Comparison of ENCODE assay signal across 28 cellular contexts in genomic region chr1:178534137-178534868, GRCh38. TPM values are rescaled to one million over a fixed set of nuclear protein-coding genes. Genes with fewer than 3 reads are reported as not detected.
DNase-seq lines count a peak whose midpoint lies in the region; ATAC-seq, FAIRE-seq and TF ChIP-seq lines count a peak whose summit lies in the region.
"Had no signal": no experiment of that assay in that cellular context is flagged by ENCODE, and none has a peak within 500 bp of the region (broad histone marks: within the 10 kb centered on the region; RNA-seq: fewer than 3 reads in every experiment).

No MANE protein-coding gene starts in this region.

- H3K4me1 ChIP-seq in HepG2 (ENCODE audit: insufficient read depth, low read length) (peaks cover 67% of the 10 kb centered on the region), right lobe of liver (peaks cover 0 to 26% (median 12%) of the 10 kb centered on the region in 4 donors), KMS-11 (ENCODE audit: low read depth, poor library complexity, severe bottlenecking) (peaks cover 19% of the 10 kb centered on the region), neural progenitor cell (no peaks in the 10 kb centered on the region)

- H3K4me3 ChIP-seq in HepG2 (replicated peaks in 1 of 3; ENCODE audit: insufficient read depth in 1 of 3, low read depth in 2 of 3, low read length in 3 of 3): no peak overlapping the region
- H3K4me3 ChIP-seq in right lobe of liver: no peak overlapping the region
- H3K4me3 ChIP-seq in KMS-11 (IDR thresholded peaks at IDR 0.05; ENCODE audit: insufficient read depth, low read depth, low read length): no peak overlapping the region
- no peak overlapping the region for H3K4me3 ChIP-seq in neural progenitor cell
- H3K4me3 ChIP-seq: PC-9 had no signal

- no peak for TF ChIP-seq CTCF in HepG2 (CRISPR knock-in tag; IDR thresholded peaks at IDR 0.05)
- no peak for TF ChIP-seq CTCF in right lobe of liver (IDR thresholded peaks at IDR 0.05)
- TF ChIP-seq CTCF in KMS-11 (conservative IDR thresholded peaks at IDR 0.05; ENCODE audit: low read depth, low read length): no peak
- no peak for TF ChIP-seq CTCF in neural progenitor cell (IDR thresholded peaks at IDR 0.05)
- no peak for TF ChIP-seq CTCF in osteocyte (IDR thresholded peaks at IDR 0.05)

- no peak for TF ChIP-seq RAD21 in HepG2 (CRISPR knock-in tag; IDR thresholded peaks at IDR 0.05)

- H3F3A ChIP-seq in neural progenitor cell (ENCODE audit: low read depth): no peaks in the 10 kb centered on the region

- H3K4me1 Mint-ChIP-seq in neural progenitor cell: peaks cover 16% of the 10 kb centered on the region
- peaks cover 4 to 7% of the 10 kb centered on the region in 2 donors for H3K4me1 Mint-ChIP-seq in stimulated activated naive B cell treated with anti-CD40 and anti-IgM and Interleukin-4, amounts not matched to agents 10 μg/mL and 1 μg/mL and 100 μg/mL, for 72 hours
- peaks cover 46% of the 10 kb centered on the region for H3K4me1 Mint-ChIP-seq in osteocyte (ENCODE audit: unreplicated experiment)

- H3K79me2 ChIP-seq in HepG2 (ENCODE audit: insufficient read depth, low read length) (no peaks in the 10 kb centered on the region), KMS-11 (ENCODE audit: insufficient read depth, low read depth) (no peaks in the 10 kb centered on the region), neural progenitor cell (ENCODE audit: low read depth) (no peaks in the 10 kb centered on the region)

- H3K36me3 ChIP-seq in HepG2 (replicated peaks in 1 of 2; ENCODE audit: control insufficient read depth in 1 of 2, insufficient read depth in 2 of 2, low read length in 2 of 2) (no peaks in the 10 kb centered on the region), right lobe of liver (no peaks in the 10 kb centered on the region), KMS-11 (ENCODE audit: insufficient read depth) (no peaks in the 10 kb centered on the region), neural progenitor cell (no peaks in the 10 kb centered on the region)

- POLR2A ChIA-PET in HepG2 (lab: Yijun Ruan, JAX): no interaction called here

- H3K9me3 ChIP-seq in HepG2 (ENCODE audit: low read length): no peaks in the 10 kb centered on the region
- H3K9me3 ChIP-seq in right lobe of liver: no peaks in the 10 kb centered on the region
- H3K9me3 ChIP-seq in neural progenitor cell (ENCODE audit: low read depth): no peaks in the 10 kb centered on the region
- H3K9me3 ChIP-seq: Caco-2 had no signal

- TF ChIP-seq EP300 in HepG2 (IDR thresholded peaks at IDR 0.05; ENCODE audit: low read depth in 2 of 2, low read length in 2 of 2): no peak
- no peak for TF ChIP-seq EP300 in HepG2 (CRISPR knock-in tag; IDR thresholded peaks at IDR 0.05; ENCODE audit: borderline replicate concordance)

- H3K36me3 Mint-ChIP-seq in neural progenitor cell: no peaks in the 10 kb centered on the region
- no peaks in the 10 kb centered on the region for H3K36me3 Mint-ChIP-seq in stimulated activated naive B cell treated with anti-CD40 and anti-IgM and Interleukin-4, amounts not matched to agents 10 μg/mL and 1 μg/mL and 100 μg/mL, for 72 hours
- no peaks in the 10 kb centered on the region for H3K36me3 Mint-ChIP-seq in osteocyte (ENCODE audit: unreplicated experiment)
- H3K36me3 Mint-ChIP-seq: CD8-positive, alpha-beta T cell had no signal

- no peak overlapping the region for H3K4me3 Mint-ChIP-seq in neural progenitor cell
- H3K4me3 Mint-ChIP-seq in stimulated activated naive B cell treated with anti-CD40 and anti-IgM and Interleukin-4, amounts not matched to agents 10 μg/mL and 1 μg/mL and 100 μg/mL, for 72 hours: no peak overlapping the region
- no peak overlapping the region for H3K4me3 Mint-ChIP-seq in osteocyte (ENCODE audit: unreplicated experiment)
- H3K4me3 Mint-ChIP-seq: CD8-positive, alpha-beta T cell had no signal

- ATAC-seq in HepG2: no peak
- no peak for ATAC-seq in right lobe of liver
- no peak for ATAC-seq in stimulated activated naive B cell treated with anti-CD40 and anti-IgM and Interleukin-4, amounts not matched to agents 10 μg/mL and 1 μg/mL and 100 μg/mL, for 72 hours (replicated peaks)
- ATAC-seq: CD8-positive, alpha-beta T cell; HCT116 had no signal

- in situ Hi-C loops in HepG2 (cut with HindIII; ENCODE audit: extremely low pct_ligation_motif_present, low pct_unique_long_range_greater_than_20kb) (loop anchor here (5.0 kb wide), 3 partner anchors 218 to 468 kb away; no protein-coding TSS in a partner anchor), KBM-7 (cut with MboI; ENCODE audit: low pct_unique_long_range_greater_than_20kb, low sequenced_read_pairs) (loop anchor here (25.0 kb wide), 2 partner anchors 228 to 478 kb away; no protein-coding TSS in a partner anchor)

- H2AFZ ChIP-seq in HepG2 (ENCODE audit: low read length) (no peak overlapping the region), KMS-11 (ENCODE audit: low read depth) (no peak overlapping the region), neural progenitor cell (replicated peaks) (peak overlapping the region; percentile 57)
- H2AFZ ChIP-seq: PC-9 had no signal

- H3K27ac Mint-ChIP-seq in neural progenitor cell (no peak overlapping the region), osteocyte (ENCODE audit: unreplicated experiment) (no peak overlapping the region)
- no peak overlapping the region for H3K27ac Mint-ChIP-seq in stimulated activated naive B cell treated with anti-CD40 and anti-IgM and Interleukin-4, amounts not matched to agents 10 μg/mL and 1 μg/mL and 100 μg/mL, for 72 hours
- H3K27ac Mint-ChIP-seq: CD8-positive, alpha-beta T cell had no signal

- H4K20me1 ChIP-seq in HepG2 (ENCODE audit: insufficient read depth, low read length) (no peaks in the 10 kb centered on the region), KMS-11 (ENCODE audit: insufficient read depth) (no peaks in the 10 kb centered on the region), neural progenitor cell (ENCODE audit: low read depth) (no peaks in the 10 kb centered on the region)

- H3K4me2 ChIP-seq in HepG2 (ENCODE audit: low read depth, low read length): peak overlapping the region; percentile 15; the same call in 1 of the 2 replicates
- H3K4me2 ChIP-seq in KMS-11: peak overlapping the region; percentile 27; the same call in 1 of the 2 replicates
- no peak overlapping the region for H3K4me2 ChIP-seq in neural progenitor cell
- H3K4me2 ChIP-seq: PC-9 had no signal

- DNase-seq in HepG2 (ENCODE audit: low spot score) (no peak), right lobe of liver (no peak), neural progenitor cell (ENCODE audit: low spot score) (no peak), KBM-7 (no peak), osteocyte (ENCODE audit: extremely low spot score, unreplicated experiment) (no peak)
- no peak for DNase-seq in stimulated activated naive B cell treated with anti-CD40 and anti-IgM and Interleukin-4, amounts not matched to agents 10 μg/mL and 1 μg/mL and 100 μg/mL, for 72 hours
- DNase-seq: C1 segment of cervical spinal cord; Caco-2; CD8-positive, alpha-beta T cell; DMS79 treated with DMSO at 0.1 percent for 48 hours; Kasumi-1; NCI-H1092 treated with DMSO at 0.1 percent for 48 hours; NCI-H1436 treated with DMSO at 0.1 percent for 48 hours; NCI-H187 treated with DMSO at 0.1 percent for 48 hours; NCI-H2107; NCI-H524; NCI-H774; PC-9; Right ventricle myocardium superior had no signal

- H3K9me3 Mint-ChIP-seq in neural progenitor cell (no peaks in the 10 kb centered on the region), osteocyte (ENCODE audit: unreplicated experiment) (no peaks in the 10 kb centered on the region)
- no peaks in the 10 kb centered on the region for H3K9me3 Mint-ChIP-seq in stimulated activated naive B cell treated with anti-CD40 and anti-IgM and Interleukin-4, amounts not matched to agents 10 μg/mL and 1 μg/mL and 100 μg/mL, for 72 hours
- H3K9me3 Mint-ChIP-seq: CD8-positive, alpha-beta T cell had no signal

- H3K27me3 Mint-ChIP-seq in neural progenitor cell (ENCODE audit: insufficient read depth, low read depth): peaks cover 4% of the 10 kb centered on the region
- H3K27me3 Mint-ChIP-seq in stimulated activated naive B cell treated with anti-CD40 and anti-IgM and Interleukin-4, amounts not matched to agents 10 μg/mL and 1 μg/mL and 100 μg/mL, for 72 hours: peaks cover 0 to 8% of the 10 kb centered on the region in 2 donors
- H3K27me3 Mint-ChIP-seq in osteocyte (ENCODE audit: unreplicated experiment): no peaks in the 10 kb centered on the region

- CTCF ChIA-PET in HepG2 (lab: Yijun Ruan, JAX; ENCODE audit: low intra/inter-chr PET ratio, low total read pairs): interaction anchor here (2.7 to 3.4 kb wide), 2 partner anchors 219 to 468 kb away, joined by 13 to 15 read pairs; no protein-coding TSS in a partner anchor

- intact Hi-C loops in HepG2 (cut with micrococcal nuclease; ENCODE audit: unreplicated experiment) (loop anchor here (10.0 kb wide), 1 partner anchor 250 kb away; no protein-coding TSS in a partner anchor), right lobe of liver (cut with DNase I) (no loop called here)

- 28% methylated on average over 4 of the region's 9 CpGs for WGBS in HepG2 (ENCODE audit: low lambda C conversion rate)
- WGBS in right lobe of liver (ENCODE audit: insufficient coverage, low coverage, low lambda C conversion rate, missing lambda C conversion rate): 90% methylated on average over 5 of the region's 9 CpGs

- 0 out of 5 replicates have a peak, but pooled peaks cover 0 to 6% of the 10 kb centered on the region in 2 experiments for H3K27me3 ChIP-seq in HepG2 (ENCODE audit: control insufficient read depth in 1 of 2, insufficient read depth in 2 of 2, low read length in 2 of 2)
- H3K27me3 ChIP-seq in right lobe of liver: no peaks in the 10 kb centered on the region
- H3K27me3 ChIP-seq in KMS-11 (ENCODE audit: insufficient read depth, low read depth): no peaks in the 10 kb centered on the region
- no peaks in the 10 kb centered on the region for H3K27me3 ChIP-seq in neural progenitor cell

- TF ChIP-seq POLR2A in HepG2 (IDR thresholded peaks at IDR 0.05; ENCODE audit: insufficient read depth in 1 of 2, low read depth in 2 of 2, low read length in 2 of 2) (no peak), right lobe of liver (IDR thresholded peaks at IDR 0.05) (no peak)

- no peak for FAIRE-seq in HepG2 (lab: Jason Lieb, UNC)
- FAIRE-seq: GM12892, GM19239 had no signal

- BruUV-seq in HepG2 (replicated peaks; lab: Mats Ljungman, UMichigan): no TSS peak

- H3K9ac ChIP-seq in HepG2 (ENCODE audit: insufficient read depth, low read depth, low read length) (no peak overlapping the region), KMS-11 (no peak overlapping the region), neural progenitor cell (no peak overlapping the region)

- H3K27ac ChIP-seq in HepG2 (ENCODE audit: extremely low read length, insufficient read depth, low read length): no peak overlapping the region
- no peak overlapping the region for H3K27ac ChIP-seq in right lobe of liver
- no peak overlapping the region for H3K27ac ChIP-seq in KMS-11
- no peak overlapping the region for H3K27ac ChIP-seq in neural progenitor cell
- H3K27ac ChIP-seq: PC-9 had no signal

RNA-seq across cellular contexts. Expression of gene TEX35, which starts 21.4 kb away (rescaled TPM):
- total RNA-seq in HepG2 (2016; rRNA removed; fragmentation: Illumina TruSeq; extraction: Trizol): not detected in 2 replicates
- total RNA-seq in HepG2 (2016; cell fraction: cytosol; rRNA removed; fragmentation: Illumina TruSeq; extraction: Trizol; ENCODE audit: low read depth): not detected in 2 replicates
- not detected in 2 replicates for total RNA-seq in HepG2 (2016; cell fraction: insoluble cytoplasmic fraction; rRNA removed; fragmentation: Illumina TruSeq; extraction: Trizol)
- total RNA-seq in HepG2 (2016; cell fraction: membrane; rRNA removed; fragmentation: Illumina TruSeq; extraction: Trizol): not detected in 2 replicates
- not detected in 2 replicates for total RNA-seq in HepG2 (2016; cell fraction: nucleus; rRNA removed; fragmentation: Illumina TruSeq; extraction: Trizol)
- not detected in 2 replicates for polyA plus RNA-seq in HepG2 (2011; rRNA removed)
- 0.05 TPM in 1 of 2 replicates, not detected in the other for polyA plus RNA-seq in HepG2 (2011; cell fraction: cytosol; rRNA removed)
- not detected in 2 replicates for polyA plus RNA-seq in HepG2 (2011; cell fraction: nucleus; rRNA removed)
- polyA plus RNA-seq in HepG2 (2012): not detected in 2 replicates
- polyA plus RNA-seq in HepG2 (2016; cell fraction: cytosol; fragmentation: Illumina TruSeq; extraction: Trizol; ENCODE audit: low read depth): not detected in 2 replicates
- polyA plus RNA-seq in HepG2 (2016; cell fraction: insoluble cytoplasmic fraction; fragmentation: Illumina TruSeq; extraction: Trizol; ENCODE audit: low read depth): not detected in 2 replicates
- polyA plus RNA-seq in HepG2 (2016; cell fraction: membrane; fragmentation: Illumina TruSeq; extraction: Trizol; ENCODE audit: low read depth): not detected in 2 replicates
- polyA plus RNA-seq in HepG2 (2016; cell fraction: nucleus; fragmentation: Illumina TruSeq; extraction: Trizol; ENCODE audit: insufficient read depth, low read depth): not detected in 2 replicates
- not detected in 2 replicates for polyA minus RNA-seq in HepG2 (2011; rRNA and poly(A)+ RNA removed; ENCODE audit: low replicate concordance)
- polyA minus RNA-seq in HepG2 (2011; cell fraction: cytosol; rRNA and poly(A)+ RNA removed): not detected in 2 replicates
- polyA minus RNA-seq in HepG2 (2011; cell fraction: nucleus; rRNA and poly(A)+ RNA removed): not detected in 2 replicates
- total RNA-seq in right lobe of liver: not detected
- not detected in 2 replicates for total RNA-seq in neural progenitor cell (ENCODE audit: low replicate concordance)
- not detected in 2 replicates for total RNA-seq in osteocyte
- total RNA-seq: A673; Caco-2; CD8-positive, alpha-beta T cell; H4; M059J; PC-9; RPMI7951; SK-MEL-5 had no signal

RNA-seq across cellular contexts. Expression of gene CLEC20A, which starts 37.5 kb away (rescaled TPM):
- not detected in 2 replicates for total RNA-seq in HepG2 (2016; rRNA removed; fragmentation: Illumina TruSeq; extraction: Trizol)
- not detected in 2 replicates for total RNA-seq in HepG2 (2016; cell fraction: cytosol; rRNA removed; fragmentation: Illumina TruSeq; extraction: Trizol; ENCODE audit: low read depth)
- total RNA-seq in HepG2 (2016; cell fraction: insoluble cytoplasmic fraction; rRNA removed; fragmentation: Illumina TruSeq; extraction: Trizol): not detected in 2 replicates
- total RNA-seq in HepG2 (2016; cell fraction: membrane; rRNA removed; fragmentation: Illumina TruSeq; extraction: Trizol): not detected in 2 replicates
- total RNA-seq in HepG2 (2016; cell fraction: nucleus; rRNA removed; fragmentation: Illumina TruSeq; extraction: Trizol): not detected in 2 replicates
- not detected in 2 replicates for polyA plus RNA-seq in HepG2 (2011; rRNA removed)
- not detected in 2 replicates for polyA plus RNA-seq in HepG2 (2011; cell fraction: cytosol; rRNA removed)
- polyA plus RNA-seq in HepG2 (2011; cell fraction: nucleus; rRNA removed): not detected in 2 replicates
- not detected in 2 replicates for polyA plus RNA-seq in HepG2 (2012)
- not detected in 2 replicates for polyA plus RNA-seq in HepG2 (2016; cell fraction: cytosol; fragmentation: Illumina TruSeq; extraction: Trizol; ENCODE audit: low read depth)
- polyA plus RNA-seq in HepG2 (2016; cell fraction: insoluble cytoplasmic fraction; fragmentation: Illumina TruSeq; extraction: Trizol; ENCODE audit: low read depth): not detected in 2 replicates
- polyA plus RNA-seq in HepG2 (2016; cell fraction: membrane; fragmentation: Illumina TruSeq; extraction: Trizol; ENCODE audit: low read depth): not detected in 2 replicates
- not detected in 2 replicates for polyA plus RNA-seq in HepG2 (2016; cell fraction: nucleus; fragmentation: Illumina TruSeq; extraction: Trizol; ENCODE audit: insufficient read depth, low read depth)
- not detected in 2 replicates for polyA minus RNA-seq in HepG2 (2011; rRNA and poly(A)+ RNA removed; ENCODE audit: low replicate concordance)
- not detected in 2 replicates for polyA minus RNA-seq in HepG2 (2011; cell fraction: cytosol; rRNA and poly(A)+ RNA removed)
- polyA minus RNA-seq in HepG2 (2011; cell fraction: nucleus; rRNA and poly(A)+ RNA removed): not detected in 2 replicates
- not detected for total RNA-seq in right lobe of liver
- not detected in 2 replicates for total RNA-seq in neural progenitor cell (ENCODE audit: low replicate concordance)
- total RNA-seq in osteocyte: not detected in 2 replicates
- total RNA-seq: A673; Caco-2; CD8-positive, alpha-beta T cell; H4; M059J; PC-9; Right ventricle myocardium superior; RPMI7951; SK-MEL-5 had no signal
